10 cellular contexts compared by ENCODE assay signal in genomic region chr17:72977768-72978417, GRCh38.
DNase-seq lines count a peak whose midpoint lies in the region; ATAC-seq, FAIRE-seq and TF ChIP-seq lines count a peak whose summit lies in the region.
"Had no signal": no experiment of that assay in that cellular context is flagged by ENCODE, and none has a peak within 500 bp of the region (broad histone marks: within the 10 kb centered on the region; RNA-seq: fewer than 3 reads in every experiment).

No MANE protein-coding gene starts in this region.

- FAIRE-seq in GM19239 (lab: Jason Lieb, UNC), result no peak

- DNase-seq in A172 (ENCODE audit: low spot score), result peak; percentile 92
- peak; percentile 72 for DNase-seq in HT1080 (ENCODE audit: low read depth)
- DNase-seq in adipocyte (ENCODE audit: low read depth), result no peak
- no peak for DNase-seq in memory B cell (ENCODE audit: low spot score in 2 of 2)
- DNase-seq in GM19239 (ENCODE audit: insufficient read length, low spot score), result no peak
- DNase-seq in cortex of kidney (lab: John Stamatoyannopoulos, UW), result no peak
- DNase-seq in omental fat pad (ENCODE audit: low spot score), result no peak
- DNase-seq: activated T-cell treated with anti-CD3 and anti-CD28 coated beads, Interleukin-2, amount 50 U/mL, for 4 hours; SW 1271 had no signal

- H3K27me3 ChIP-seq in adipocyte (replicated peaks; ENCODE audit: control insufficient read depth, insufficient read depth, low read length), result no peaks in the 10 kb centered on the region

- H3K4me1 ChIP-seq in adipocyte (ENCODE audit: control insufficient read depth, insufficient read depth, low read length), result peaks cover 19% of the 10 kb centered on the region

- ATAC-seq in memory B cell (ENCODE audit: low read depth) (no peak), GM19023 (IDR thresholded peaks at IDR 0.05; ENCODE audit: unreplicated experiment) (no peak), omental fat pad (ENCODE audit: low FRiP score) (no peak)
- ATAC-seq: activated T-cell treated with anti-CD3 and anti-CD28 coated beads, Interleukin-2, amount 50 U/mL, for 4 hours had no signal

- H3K27me3 Mint-ChIP-seq in memory B cell, result no peaks in the 10 kb centered on the region

- H3K4me1 Mint-ChIP-seq in memory B cell, result peaks cover 23% of the 10 kb centered on the region

- H3K27ac Mint-ChIP-seq in memory B cell, result peak overlapping the region; percentile 22

- peak overlapping the region; percentile 69 for H3K9ac ChIP-seq in adipocyte (ENCODE audit: low read length)

- no peak overlapping the region for H3K4me3 Mint-ChIP-seq in memory B cell
- H3K4me3 Mint-ChIP-seq: activated T-cell treated with anti-CD3 and anti-CD28 coated beads, Interleukin-2, amount 50 U/mL, for 4 hours had no signal

- no peaks in the 10 kb centered on the region for H3K9me3 ChIP-seq in adipocyte (ENCODE audit: control insufficient read depth, low read length)

- peaks cover 1% of the 10 kb centered on the region for H3K9me3 Mint-ChIP-seq in memory B cell
- H3K9me3 Mint-ChIP-seq: activated T-cell treated with anti-CD3 and anti-CD28 coated beads, Interleukin-2, amount 50 U/mL, for 4 hours had no signal

- H3K4me3 ChIP-seq in adipocyte (ENCODE audit: low read length), result no peak overlapping the region

- no peak for TF ChIP-seq CTCF in omental fat pad (IDR thresholded peaks at IDR 0.05)

- peaks cover 6% of the 10 kb centered on the region for H3K36me3 Mint-ChIP-seq in memory B cell

- H3K36me3 ChIP-seq in adipocyte (ENCODE audit: control insufficient read depth, insufficient read depth, low read length, severe bottlenecking), result no peaks in the 10 kb centered on the region

Comparison
In these comparisons a context has a peak if more than half of its experiments do, and no peak if none do; other contexts are left out.
1. DNase-seq: peak in A172 (single experiment) and HT1080 (single experiment); none in adipocyte (single experiment), memory B cell (0 of 2), GM19239 (single experiment), cortex of kidney (single experiment) and omental fat pad (single experiment).